ENCODE assay signal across 8 cellular contexts in genomic region chr14:105281354-105282097, GRCh38. TPM values are rescaled to one million over a fixed set of nuclear protein-coding genes. Genes with fewer than 3 reads are reported as not detected.
DNase-seq lines count a peak whose midpoint lies in the region; ATAC-seq and TF ChIP-seq lines count a peak whose summit lies in the region.

No MANE protein-coding gene starts in this region.

- no peak overlapping the region for H2AFZ ChIP-seq in parathyroid adenoma

- H3K27me3 Mint-ChIP-seq in CD4-positive, CD25-positive, alpha-beta regulatory T cell = no peaks in the 10 kb centered on the region

- H3K27me3 ChIP-seq in CD4-positive, CD25-positive, alpha-beta regulatory T cell (ENCODE audit: control insufficient read depth, insufficient read depth, low read length) = no peaks in the 10 kb centered on the region
- H3K27me3 ChIP-seq in parathyroid adenoma (ENCODE audit: control insufficient read depth, insufficient read depth, low read length) = no peaks in the 10 kb centered on the region

- no peaks in the 10 kb centered on the region for H3K9me3 Mint-ChIP-seq in CD4-positive, CD25-positive, alpha-beta regulatory T cell

- peaks cover 17% of the 10 kb centered on the region for H3K36me3 Mint-ChIP-seq in CD4-positive, CD25-positive, alpha-beta regulatory T cell

- no peak for TF ChIP-seq POLR2A in GM18505 (IDR thresholded peaks at IDR 0.05; ENCODE audit: borderline replicate concordance, extremely low read depth, insufficient read depth, insufficient read length)

- H3K4me1 Mint-ChIP-seq in CD4-positive, CD25-positive, alpha-beta regulatory T cell = peaks cover 9 to 29% (median 17%) of the 10 kb centered on the region in 4 donors

- peaks cover 5% of the 10 kb centered on the region for H3K36me3 ChIP-seq in CD4-positive, CD25-positive, alpha-beta regulatory T cell (ENCODE audit: control insufficient read depth, insufficient read depth, low read length)
- H3K36me3 ChIP-seq in HEK293 (ENCODE audit: control insufficient read depth in 2 of 2, insufficient read depth in 1 of 2, low read length in 2 of 2) (peaks cover 0 to 12% of the 10 kb centered on the region in 2 experiments), parathyroid adenoma (ENCODE audit: control insufficient read depth, insufficient read depth, low read length) (no peaks in the 10 kb centered on the region)

- no peak overlapping the region for H3K4me3 ChIP-seq in CD4-positive, CD25-positive, alpha-beta regulatory T cell (ENCODE audit: low read depth, low read length)
- H3K4me3 ChIP-seq in HEK293 (ENCODE audit: low read depth, low read length) = no peak overlapping the region
- H3K4me3 ChIP-seq in foreskin fibroblast (ENCODE audit: low read depth in 1 of 2, low read length in 2 of 2) = no peak overlapping the region
- H3K4me3 ChIP-seq in parathyroid adenoma (ENCODE audit: low read depth, low read length) = no peak overlapping the region

- H3K4me2 ChIP-seq in parathyroid adenoma (ENCODE audit: low read length) = no peak overlapping the region

- peak in 2 of 3 donors; percentile 25 to 58 for DNase-seq in CD4-positive, CD25-positive, alpha-beta regulatory T cell
- peak; percentile 88 for DNase-seq in SW480 (ENCODE audit: low spot score)
- DNase-seq in foreskin fibroblast = peak; percentile 63 to 85
- DNase-seq in NCI-H446 (lab: John Stamatoyannopoulos, UW) = no peak

- peaks cover 79% of the 10 kb centered on the region for H3K79me2 ChIP-seq in parathyroid adenoma

- peak overlapping the region in 1 of 4 donors; percentile 4 for H3K4me3 Mint-ChIP-seq in CD4-positive, CD25-positive, alpha-beta regulatory T cell

- peak overlapping the region; percentile 45 to 68 (median 68) for H3K27ac Mint-ChIP-seq in CD4-positive, CD25-positive, alpha-beta regulatory T cell

- peaks cover 3% of the 10 kb centered on the region for H3K4me1 ChIP-seq in CD4-positive, CD25-positive, alpha-beta regulatory T cell (ENCODE audit: control insufficient read depth, insufficient read depth, low read length, poor library complexity, severe bottlenecking)
- H3K4me1 ChIP-seq in HEK293 (ENCODE audit: control insufficient read depth, insufficient read depth, low read length) (no peaks in the 10 kb centered on the region), parathyroid adenoma (no peaks in the 10 kb centered on the region)

- H3K9ac ChIP-seq in parathyroid adenoma = no peak overlapping the region

- POLR2A ChIA-PET in HEK293 (lab: Yijun Ruan, JAX) = no interaction called here

- no peak overlapping the region for H3K27ac ChIP-seq in CD4-positive, CD25-positive, alpha-beta regulatory T cell (ENCODE audit: insufficient read depth, low read length, poor library complexity, severe bottlenecking)
- H3K27ac ChIP-seq in HEK293 (ENCODE audit: extremely low read depth, low read depth, low read length) (no peak overlapping the region), parathyroid adenoma (no peak overlapping the region)

- no peaks in the 10 kb centered on the region for H3K9me3 ChIP-seq in CD4-positive, CD25-positive, alpha-beta regulatory T cell (ENCODE audit: control insufficient read depth in 2 of 2, low read length in 2 of 2)
- no peaks in the 10 kb centered on the region for H3K9me3 ChIP-seq in HEK293 (ENCODE audit: control insufficient read depth, insufficient read depth, low read depth, low read length)
- H3K9me3 ChIP-seq in parathyroid adenoma (ENCODE audit: control insufficient read depth, low read length) = no peaks in the 10 kb centered on the region

- CTCF ChIA-PET in HEK293 (lab: Yijun Ruan, JAX) = interaction anchor here (0.6 to 0.9 kb wide), 6 partner anchors 11 to 1225 kb away, joined by 3 to 5 read pairs (median 4); no protein-coding TSS in a partner anchor

- ATAC-seq in CD4-positive, CD25-positive, alpha-beta regulatory T cell (ENCODE audit: low read depth in 2 of 2) = no peak
- no peak for ATAC-seq in GM18505 (IDR thresholded peaks at IDR 0.05; ENCODE audit: unreplicated experiment)
- ATAC-seq in GM18867 (IDR thresholded peaks at IDR 0.05; ENCODE audit: unreplicated experiment) = no peak

- TF ChIP-seq CTCF in HEK293 (tag by site-specific recombination; IDR thresholded peaks at IDR 0.05) (0 out of 2 replicates have a peak, but pooled peaks have one; percentile 31), foreskin fibroblast (IDR thresholded peaks at IDR 0.05; ENCODE audit: low read depth, low read length) (peak; percentile 77), parathyroid adenoma (IDR thresholded peaks at IDR 0.05) (peak; percentile 69)

TF ChIP-seq in HEK293, 187 proteins besides CTCF, POLR2A, EP300 and RAD21 (continues in another document):
- TF ChIP-seq KLF10 (tag by site-specific recombination; IDR thresholded peaks at IDR 0.05) (0 out of 2 replicates have a peak, but pooled peaks have one; percentile 19), GLIS2 (tag by site-specific recombination; IDR thresholded peaks at IDR 0.05) (no peak), ZNF140 (tag by site-specific recombination; IDR thresholded peaks at IDR 0.05) (no peak), ZSCAN30 (tag by site-specific recombination; IDR thresholded peaks at IDR 0.05) (no peak), TCF7L2 (IDR thresholded peaks at IDR 0.05; ENCODE audit: borderline replicate concordance, low read depth, low read length) (peak; percentile 79; the same call in 1 of the 2 replicates), KLF8 (tag by site-specific recombination; IDR thresholded peaks at IDR 0.05) (no peak), WT1 (tag by site-specific recombination; IDR thresholded peaks at IDR 0.05) (no peak), AEBP2 (tag by site-specific recombination; IDR thresholded peaks at IDR 0.05; ENCODE audit: borderline replicate concordance) (no peak), ZNF571 (tag by site-specific recombination; IDR thresholded peaks at IDR 0.05) (no peak), SCRT2 (tag by site-specific recombination; IDR thresholded peaks at IDR 0.05) (peak; percentile 36; the same call in 1 of the 2 replicates), ZNF529 (tag by site-specific recombination; IDR thresholded peaks at IDR 0.05; ENCODE audit: insufficient replicate concordance) (no peak), ZNF549 (tag by site-specific recombination; IDR thresholded peaks at IDR 0.05) (no peak), ZBTB49 (tag by site-specific recombination; IDR thresholded peaks at IDR 0.05; ENCODE audit: low read depth) (no peak), ZNF791 (tag by site-specific recombination; IDR thresholded peaks at IDR 0.05) (no peak), PRDM1 (tag by site-specific recombination; IDR thresholded peaks at IDR 0.05) (peak; percentile 70), ZNF626 (tag by site-specific recombination; IDR thresholded peaks at IDR 0.05) (no peak), ZBTB8A (tag by site-specific recombination; IDR thresholded peaks at IDR 0.05) (no peak), GLIS1 (tag by site-specific recombination; IDR thresholded peaks at IDR 0.05) (no peak), ZBTB7A (tag by site-specific recombination; IDR thresholded peaks at IDR 0.05; ENCODE audit: low read depth) (no peak), ZNF677 (tag by site-specific recombination; IDR thresholded peaks at IDR 0.05) (peak; percentile 7; the same call in 1 of the 2 replicates), KLF17 (tag by site-specific recombination; IDR thresholded peaks at IDR 0.05) (no peak), ZSCAN16 (tag by site-specific recombination; IDR thresholded peaks at IDR 0.05) (peak; percentile 79; the same call in 1 of the 2 replicates)

RNA-seq across cellular contexts. Expression of gene BRF1, which starts 19.3 kb away (rescaled TPM):
- 58.9 TPM for total RNA-seq in CD4-positive, CD25-positive, alpha-beta regulatory T cell
- 1 to 10 TPM; 5.6 to 8.7 (median 7.5) TPM for polyA plus RNA-seq in CD4-positive, CD25-positive, alpha-beta regulatory T cell

RNA-seq across cellular contexts. Expression of gene PACS2, which starts 33.0 kb away (rescaled TPM):
- total RNA-seq in CD4-positive, CD25-positive, alpha-beta regulatory T cell = 64.0 TPM
- 1 to 10 TPM in 2 of 4 donors, under 1 TPM in 2; 0.72 to 3.4 (median 1.5) TPM for polyA plus RNA-seq in CD4-positive, CD25-positive, alpha-beta regulatory T cell

RNA-seq across cellular contexts. Expression of gene BTBD6, which starts 33.2 kb away (rescaled TPM):
- total RNA-seq in CD4-positive, CD25-positive, alpha-beta regulatory T cell = 39.4 TPM
- 10 to 100 TPM in 2 of 4 donors, 1 to 10 TPM in 2; 4.6 to 17.4 (median 9.0) TPM for polyA plus RNA-seq in CD4-positive, CD25-positive, alpha-beta regulatory T cell

Comparison
In these comparisons a context has a peak if more than half of its experiments do, and no peak if none do; other contexts are left out.
1. DNase-seq: peak in CD4-positive, CD25-positive, alpha-beta regulatory T cell (2 of 3), SW480 (single experiment) and foreskin fibroblast (2 of 2); none in NCI-H446 (0 of 2).
2. Peak in every context shown above with its lines, with median percentiles within 50 percentile points of each other: CTCF ChIP-seq.